33 cellular contexts compared by ENCODE assay signal in genomic region chr7:70972693-70973092, GRCh38.
"Had no signal": no experiment of that assay in that cellular context is flagged by ENCODE, and none has a peak within 500 bp of the region (broad histone marks: within the 10 kb centered on the region; RNA-seq: fewer than 3 reads in every experiment).

No MANE protein-coding gene starts in this region.

- ATAC-seq: activated naive CD4-positive, alpha-beta T cell treated with anti-CD3 and anti-CD28 coated beads, Interleukin-2, amount 50 U/mL, for 72 hours; activated naive CD8-positive, alpha-beta T cell treated with anti-CD3 and anti-CD28 coated beads, Interleukin-2, amount 50 U/mL, for 24 hours; activated T-cell treated with anti-CD3 and anti-CD28 coated beads, Interleukin-2, amount 50 U/mL, for 4 hours; activated T-cell treated with anti-CD3 and anti-CD28 coated beads, Interleukin-2, amount 50 U/mL, for 72 hours; activated T-helper 17 cell treated with anti-CD3 and anti-CD28 coated beads, Interleukin-2, amount 50 U/mL, for 72 hours; body of pancreas had no signal

- H3K36me3 ChIP-seq: adrenal gland, ascending aorta, brain microvascular endothelial cell, breast epithelium, cardiac muscle cell had no signal

- DNase-seq: activated effector memory CD4-positive, alpha-beta T cell treated with anti-CD3 and anti-CD28 coated beads, Interleukin-2, amount 50 U/mL, for 16 hours; activated effector memory CD4-positive, alpha-beta T cell treated with Interleukin-2 at 50 U/mL for 16 hours; activated gamma-delta T cell; activated gamma-delta T cell treated with Interleukin-2 at 50 U/mL for 16 hours; activated naive CD4-positive, alpha-beta T cell; activated naive CD4-positive, alpha-beta T cell treated with anti-CD3 and anti-CD28 coated beads for 36 hours; activated naive CD4-positive, alpha-beta T cell treated with anti-CD3 and anti-CD28 coated beads, Interleukin-2, amount 10 ng/mL, durations not matched to agents 7 days and 5 days; activated naive CD4-positive, alpha-beta T cell treated with anti-CD3 and anti-CD28 coated beads, Interleukin-2, amount 50 U/mL, for 16 hours; activated naive CD4-positive, alpha-beta T cell treated with Interleukin-2 at 50 U/mL for 16 hours; activated naive CD8-positive, alpha-beta T cell treated with anti-CD3 and anti-CD28 coated beads for 36 hours; activated naive CD8-positive, alpha-beta T cell treated with anti-CD3 and anti-CD28 coated beads, Interleukin-2, amount 10 ng/mL, durations not matched to agents 7 days and 5 days; activated naive CD8-positive, alpha-beta T cell treated with anti-CD3 and anti-CD28 coated beads, Interleukin-2, amount 50 U/mL, for 24 hours; activated T-cell treated with anti-CD3 and anti-CD28 coated beads, Interleukin-2, amount 50 U/mL, for 4 hours; activated T-cell treated with anti-CD3 and anti-CD28 coated beads, Interleukin-2, amount 50 U/mL, for 48 hours; activated T-cell treated with anti-CD3 and anti-CD28 coated beads, Interleukin-2, amount 50 U/mL, for 72 hours; adrenal gland; amniotic stem cell; amygdala; anterior cingulate cortex; aorta; body of pancreas; brain microvascular endothelial cell; caudate nucleus; central memory CD4-positive, alpha-beta T cell; cerebellar nuclear complex had no signal

- FAIRE-seq: astrocyte, bronchial epithelial cell, colon had no signal

- H3K4me3 ChIP-seq: adrenal gland, ascending aorta, body of pancreas, breast epithelium, cardiac muscle cell had no signal

- H3K4me1 ChIP-seq: adrenal gland, ascending aorta, body of pancreas, breast epithelium had no signal

- H3K27ac ChIP-seq: adrenal gland, ascending aorta, body of pancreas, brain microvascular endothelial cell, breast epithelium, cardiac muscle cell had no signal

- H3K9me3 ChIP-seq: adrenal gland, ascending aorta, body of pancreas had no signal

- H3K27me3 ChIP-seq: adrenal gland, ascending aorta, body of pancreas, brain microvascular endothelial cell, breast epithelium, cardiac muscle cell had no signal
